ENCODE assay signal across 1 cellular context in genomic region chr17:80832888-80833583, GRCh38.
TF ChIP-seq lines count a peak whose summit lies in the region.

No MANE protein-coding gene starts in this region.

TF ChIP-seq in H1, 55 proteins besides CTCF, POLR2A, EP300 and RAD21 (continued from another document):
- TF ChIP-seq, protein P1, sequence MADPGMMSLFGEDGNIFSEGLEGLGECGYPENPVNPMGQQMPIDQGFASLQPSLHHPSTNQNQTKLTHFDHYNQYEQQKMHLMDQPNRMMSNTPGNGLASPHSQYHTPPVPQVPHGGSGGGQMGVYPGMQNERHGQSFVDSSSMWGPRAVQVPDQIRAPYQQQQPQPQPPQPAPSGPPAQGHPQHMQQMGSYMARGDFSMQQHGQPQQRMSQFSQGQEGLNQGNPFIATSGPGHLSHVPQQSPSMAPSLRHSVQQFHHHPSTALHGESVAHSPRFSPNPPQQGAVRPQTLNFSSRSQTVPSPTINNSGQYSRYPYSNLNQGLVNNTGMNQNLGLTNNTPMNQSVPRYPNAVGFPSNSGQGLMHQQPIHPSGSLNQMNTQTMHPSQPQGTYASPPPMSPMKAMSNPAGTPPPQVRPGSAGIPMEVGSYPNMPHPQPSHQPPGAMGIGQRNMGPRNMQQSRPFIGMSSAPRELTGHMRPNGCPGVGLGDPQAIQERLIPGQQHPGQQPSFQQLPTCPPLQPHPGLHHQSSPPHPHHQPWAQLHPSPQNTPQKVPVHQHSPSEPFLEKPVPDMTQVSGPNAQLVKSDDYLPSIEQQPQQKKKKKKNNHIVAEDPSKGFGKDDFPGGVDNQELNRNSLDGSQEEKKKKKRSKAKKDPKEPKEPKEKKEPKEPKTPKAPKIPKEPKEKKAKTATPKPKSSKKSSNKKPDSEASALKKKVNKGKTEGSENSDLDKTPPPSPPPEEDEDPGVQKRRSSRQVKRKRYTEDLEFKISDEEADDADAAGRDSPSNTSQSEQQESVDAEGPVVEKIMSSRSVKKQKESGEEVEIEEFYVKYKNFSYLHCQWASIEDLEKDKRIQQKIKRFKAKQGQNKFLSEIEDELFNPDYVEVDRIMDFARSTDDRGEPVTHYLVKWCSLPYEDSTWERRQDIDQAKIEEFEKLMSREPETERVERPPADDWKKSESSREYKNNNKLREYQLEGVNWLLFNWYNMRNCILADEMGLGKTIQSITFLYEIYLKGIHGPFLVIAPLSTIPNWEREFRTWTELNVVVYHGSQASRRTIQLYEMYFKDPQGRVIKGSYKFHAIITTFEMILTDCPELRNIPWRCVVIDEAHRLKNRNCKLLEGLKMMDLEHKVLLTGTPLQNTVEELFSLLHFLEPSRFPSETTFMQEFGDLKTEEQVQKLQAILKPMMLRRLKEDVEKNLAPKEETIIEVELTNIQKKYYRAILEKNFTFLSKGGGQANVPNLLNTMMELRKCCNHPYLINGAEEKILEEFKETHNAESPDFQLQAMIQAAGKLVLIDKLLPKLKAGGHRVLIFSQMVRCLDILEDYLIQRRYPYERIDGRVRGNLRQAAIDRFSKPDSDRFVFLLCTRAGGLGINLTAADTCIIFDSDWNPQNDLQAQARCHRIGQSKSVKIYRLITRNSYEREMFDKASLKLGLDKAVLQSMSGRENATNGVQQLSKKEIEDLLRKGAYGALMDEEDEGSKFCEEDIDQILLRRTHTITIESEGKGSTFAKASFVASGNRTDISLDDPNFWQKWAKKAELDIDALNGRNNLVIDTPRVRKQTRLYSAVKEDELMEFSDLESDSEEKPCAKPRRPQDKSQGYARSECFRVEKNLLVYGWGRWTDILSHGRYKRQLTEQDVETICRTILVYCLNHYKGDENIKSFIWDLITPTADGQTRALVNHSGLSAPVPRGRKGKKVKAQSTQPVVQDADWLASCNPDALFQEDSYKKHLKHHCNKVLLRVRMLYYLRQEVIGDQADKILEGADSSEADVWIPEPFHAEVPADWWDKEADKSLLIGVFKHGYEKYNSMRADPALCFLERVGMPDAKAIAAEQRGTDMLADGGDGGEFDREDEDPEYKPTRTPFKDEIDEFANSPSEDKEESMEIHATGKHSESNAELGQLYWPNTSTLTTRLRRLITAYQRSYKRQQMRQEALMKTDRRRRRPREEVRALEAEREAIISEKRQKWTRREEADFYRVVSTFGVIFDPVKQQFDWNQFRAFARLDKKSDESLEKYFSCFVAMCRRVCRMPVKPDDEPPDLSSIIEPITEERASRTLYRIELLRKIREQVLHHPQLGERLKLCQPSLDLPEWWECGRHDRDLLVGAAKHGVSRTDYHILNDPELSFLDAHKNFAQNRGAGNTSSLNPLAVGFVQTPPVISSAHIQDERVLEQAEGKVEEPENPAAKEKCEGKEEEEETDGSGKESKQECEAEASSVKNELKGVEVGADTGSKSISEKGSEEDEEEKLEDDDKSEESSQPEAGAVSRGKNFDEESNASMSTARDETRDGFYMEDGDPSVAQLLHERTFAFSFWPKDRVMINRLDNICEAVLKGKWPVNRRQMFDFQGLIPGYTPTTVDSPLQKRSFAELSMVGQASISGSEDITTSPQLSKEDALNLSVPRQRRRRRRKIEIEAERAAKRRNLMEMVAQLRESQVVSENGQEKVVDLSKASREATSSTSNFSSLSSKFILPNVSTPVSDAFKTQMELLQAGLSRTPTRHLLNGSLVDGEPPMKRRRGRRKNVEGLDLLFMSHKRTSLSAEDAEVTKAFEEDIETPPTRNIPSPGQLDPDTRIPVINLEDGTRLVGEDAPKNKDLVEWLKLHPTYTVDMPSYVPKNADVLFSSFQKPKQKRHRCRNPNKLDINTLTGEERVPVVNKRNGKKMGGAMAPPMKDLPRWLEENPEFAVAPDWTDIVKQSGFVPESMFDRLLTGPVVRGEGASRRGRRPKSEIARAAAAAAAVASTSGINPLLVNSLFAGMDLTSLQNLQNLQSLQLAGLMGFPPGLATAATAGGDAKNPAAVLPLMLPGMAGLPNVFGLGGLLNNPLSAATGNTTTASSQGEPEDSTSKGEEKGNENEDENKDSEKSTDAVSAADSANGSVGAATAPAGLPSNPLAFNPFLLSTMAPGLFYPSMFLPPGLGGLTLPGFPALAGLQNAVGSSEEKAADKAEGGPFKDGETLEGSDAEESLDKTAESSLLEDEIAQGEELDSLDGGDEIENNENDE (IDR thresholded peaks at IDR 0.05; ENCODE audit: insufficient replicate concordance, low read length): no peak
- TF ChIP-seq TBP (IDR thresholded peaks at IDR 0.05; ENCODE audit: low read depth, low read length) (peak; percentile 53; the same call in 1 of the 2 replicates), RXRA (IDR thresholded peaks at IDR 0.05; ENCODE audit: insufficient read depth, low read depth, low read length) (no peak), GABPA (IDR thresholded peaks at IDR 0.05; ENCODE audit: borderline replicate concordance, insufficient read depth, low read length) (peak; percentile 48; the same call in 1 of the 2 replicates), PHF8 (conservative IDR thresholded peaks at IDR 0.05; ENCODE audit: low read depth, low read length) (no peak), JUN (IDR thresholded peaks at IDR 0.05; ENCODE audit: low read depth, low read length) (peak; percentile 65; the same call in 1 of the 2 replicates), KDM5A (IDR thresholded peaks at IDR 0.05; ENCODE audit: low read length) (no peak), CBX8 (IDR thresholded peaks at IDR 0.05; ENCODE audit: borderline replicate concordance, low read depth, low read length) (no peak), SIX5 (IDR thresholded peaks at IDR 0.05; ENCODE audit: low read depth, low read length) (no peak), ASH2L (IDR thresholded peaks at IDR 0.05; ENCODE audit: low read length) (peak; percentile 30), SIRT6 (IDR thresholded peaks at IDR 0.05; ENCODE audit: low read length) (no peak), POU5F1 (IDR thresholded peaks at IDR 0.05; ENCODE audit: low read depth, low read length) (no peak), SAP30 (IDR thresholded peaks at IDR 0.05; ENCODE audit: insufficient read depth, insufficient replicate concordance, low read length) (no peak), SRF (IDR thresholded peaks at IDR 0.05; ENCODE audit: low read depth, low read length) (no peak), YY1 (IDR thresholded peaks at IDR 0.05; ENCODE audit: low read depth, low read length) (peak; percentile 79), FOSL1 (IDR thresholded peaks at IDR 0.05; ENCODE audit: insufficient read depth, low read depth, low read length) (no peak), USF2 (IDR thresholded peaks at IDR 0.05; ENCODE audit: low read length) (no peak), TCF12 (IDR thresholded peaks at IDR 0.05; ENCODE audit: low read depth, low read length) (0 out of 2 replicates have a peak, but pooled peaks have one; percentile 31), HDAC6 (IDR thresholded peaks at IDR 0.05; ENCODE audit: low read depth, low read length) (no peak), RNF2 (IDR thresholded peaks at IDR 0.05; ENCODE audit: borderline replicate concordance, low read depth, low read length, missing control alignments, poor library complexity, severe bottlenecking) (no peak), EGR1 (IDR thresholded peaks at IDR 0.05; ENCODE audit: borderline replicate concordance, low read depth, low read length) (peak; percentile 66), TAF7 (optimal IDR thresholded peaks at IDR 0.05; ENCODE audit: borderline replicate concordance, low read depth, low read length) (no peak), RBBP5 (IDR thresholded peaks at IDR 0.05; ENCODE audit: borderline replicate concordance, low read depth, low read length) (no peak), KDM4A (IDR thresholded peaks at IDR 0.05; ENCODE audit: low read depth, low read length, severe bottlenecking) (no peak), BCL11A (IDR thresholded peaks at IDR 0.05; ENCODE audit: low read depth in 2 of 2, low read length in 2 of 2) (no peak), CEBPB (IDR thresholded peaks at IDR 0.05; ENCODE audit: low read depth, low read length) (no peak), SIN3A (conservative IDR thresholded peaks at IDR 0.05 in 1 of 2, IDR thresholded peaks at IDR 0.05 in 1 of 2; ENCODE audit: low read depth in 1 of 2, low read length in 2 of 2) (peak; percentile 46 to 64; a peak in 1 of 4 replicates), NRF1 (IDR thresholded peaks at IDR 0.05; ENCODE audit: low read depth, low read length) (no peak), CHD2 (IDR thresholded peaks at IDR 0.05; ENCODE audit: low read length) (no peak), CBX5 (IDR thresholded peaks at IDR 0.05; ENCODE audit: low read depth, low read length) (no peak), MAFK (IDR thresholded peaks at IDR 0.05; ENCODE audit: low read depth, low read length) (peak; percentile 79; the same call in 1 of the 2 replicates), MAX (IDR thresholded peaks at IDR 0.05) (peak; percentile 91), BACH1 (IDR thresholded peaks at IDR 0.05; ENCODE audit: low read length) (peak; percentile 79), GTF2F1 (IDR thresholded peaks at IDR 0.05; ENCODE audit: borderline replicate concordance, low read depth, low read length) (no peak), JUND (IDR thresholded peaks at IDR 0.05; ENCODE audit: low read length) (peak; percentile 97), HDAC2 (IDR thresholded peaks at IDR 0.05; ENCODE audit: borderline replicate concordance in 1 of 2, low read depth in 2 of 2, low read length in 2 of 2) (no peak), CREB1 (IDR thresholded peaks at IDR 0.05) (peak; percentile 58), TAF1 (IDR thresholded peaks at IDR 0.05; ENCODE audit: low read depth, low read length) (peak; percentile 65; the same call in 1 of the 2 replicates), NANOG (IDR thresholded peaks at IDR 0.05; ENCODE audit: insufficient read depth, low read depth, low read length, poor library complexity, severe bottlenecking) (no peak), BRCA1 (IDR thresholded peaks at IDR 0.05; ENCODE audit: low read depth, low read length) (no peak), ZNF274 (IDR thresholded peaks at IDR 0.05; ENCODE audit: borderline replicate concordance, extremely low read depth, low read length) (no peak), RFX5 (IDR thresholded peaks at IDR 0.05; ENCODE audit: borderline replicate concordance, low read depth, low read length) (no peak), TEAD4 (IDR thresholded peaks at IDR 0.05; ENCODE audit: low read depth, low read length) (no peak), EZH2 (IDR thresholded peaks at IDR 0.05; ENCODE audit: low read depth, low read length, severe bottlenecking) (no peak), CTBP2 (IDR thresholded peaks at IDR 0.05; ENCODE audit: borderline replicate concordance, insufficient read depth, insufficient read length, low read length) (no peak), SP1 (IDR thresholded peaks at IDR 0.05; ENCODE audit: low read depth, low read length) (peak; percentile 87)
- TF ChIP-seq, protein P2, sequence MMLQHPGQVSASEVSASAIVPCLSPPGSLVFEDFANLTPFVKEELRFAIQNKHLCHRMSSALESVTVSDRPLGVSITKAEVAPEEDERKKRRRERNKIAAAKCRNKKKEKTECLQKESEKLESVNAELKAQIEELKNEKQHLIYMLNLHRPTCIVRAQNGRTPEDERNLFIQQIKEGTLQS (IDR thresholded peaks at IDR 0.05; ENCODE audit: insufficient read depth, low read depth, low read length): no peak
- TF ChIP-seq, protein P3, sequence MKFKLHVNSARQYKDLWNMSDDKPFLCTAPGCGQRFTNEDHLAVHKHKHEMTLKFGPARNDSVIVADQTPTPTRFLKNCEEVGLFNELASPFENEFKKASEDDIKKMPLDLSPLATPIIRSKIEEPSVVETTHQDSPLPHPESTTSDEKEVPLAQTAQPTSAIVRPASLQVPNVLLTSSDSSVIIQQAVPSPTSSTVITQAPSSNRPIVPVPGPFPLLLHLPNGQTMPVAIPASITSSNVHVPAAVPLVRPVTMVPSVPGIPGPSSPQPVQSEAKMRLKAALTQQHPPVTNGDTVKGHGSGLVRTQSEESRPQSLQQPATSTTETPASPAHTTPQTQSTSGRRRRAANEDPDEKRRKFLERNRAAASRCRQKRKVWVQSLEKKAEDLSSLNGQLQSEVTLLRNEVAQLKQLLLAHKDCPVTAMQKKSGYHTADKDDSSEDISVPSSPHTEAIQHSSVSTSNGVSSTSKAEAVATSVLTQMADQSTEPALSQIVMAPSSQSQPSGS (IDR thresholded peaks at IDR 0.05; ENCODE audit: low read length): no peak
- TF ChIP-seq, protein P4, sequence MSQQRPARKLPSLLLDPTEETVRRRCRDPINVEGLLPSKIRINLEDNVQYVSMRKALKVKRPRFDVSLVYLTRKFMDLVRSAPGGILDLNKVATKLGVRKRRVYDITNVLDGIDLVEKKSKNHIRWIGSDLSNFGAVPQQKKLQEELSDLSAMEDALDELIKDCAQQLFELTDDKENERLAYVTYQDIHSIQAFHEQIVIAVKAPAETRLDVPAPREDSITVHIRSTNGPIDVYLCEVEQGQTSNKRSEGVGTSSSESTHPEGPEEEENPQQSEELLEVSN (IDR thresholded peaks at IDR 0.05): peak; percentile 88
TF ChIP-seq in H1: peak in this region for 17.
